Comparison of ENCODE assay signal across 8 cellular contexts in genomic region chr17:81601525-81602120, GRCh38. TPM values are rescaled to one million over a fixed set of nuclear protein-coding genes. Genes with fewer than 3 reads are reported as not detected.
DNase-seq lines count a peak whose midpoint lies in the region; ATAC-seq and TF ChIP-seq lines count a peak whose summit lies in the region.

No MANE protein-coding gene starts in this region.

- no peaks in the 10 kb centered on the region for H4K20me1 ChIP-seq in neural cell (ENCODE audit: insufficient read depth)

- no peak overlapping the region for H3K27ac ChIP-seq in neural cell (ENCODE audit: low read length)

- H3K9ac ChIP-seq in neural cell (ENCODE audit: low read length) = no peak overlapping the region

- H2AFZ ChIP-seq in neural cell (ENCODE audit: low read depth, low read length) = no peak overlapping the region

- ATAC-seq in HG03108 (IDR thresholded peaks at IDR 0.05; ENCODE audit: unreplicated experiment) (peak; percentile 44), GM19023 (IDR thresholded peaks at IDR 0.05; ENCODE audit: unreplicated experiment) (no peak), HG03520 (IDR thresholded peaks at IDR 0.05; ENCODE audit: unreplicated experiment) (no peak)

- H3F3A ChIP-seq in neural cell (ENCODE audit: insufficient read depth, low read length, poor library complexity, severe bottlenecking) = no peaks in the 10 kb centered on the region

- peak; percentile 79 for TF ChIP-seq RAD21 in neural cell (conservative IDR thresholded peaks at IDR 0.05)

- TF ChIP-seq CTCF in neural cell (IDR thresholded peaks at IDR 0.05; ENCODE audit: poor library complexity, severe bottlenecking) = peak; percentile 84

- DNase-seq in D341Med (ENCODE audit: low spot score) (peak; percentile 85), NCI-H774 (lab: John Stamatoyannopoulos, UW) (peak; percentile 69), fibroblast of peridontal ligament (ENCODE audit: extremely low read depth) (peak; percentile 84)
- DNase-seq in activated CD8-positive, alpha-beta memory T cell treated with anti-CD3 and anti-CD28 coated beads, Interleukin-2, amount 50 U/mL, for 4 hours = peak; percentile 27

- H3K36me3 ChIP-seq in neural cell (ENCODE audit: insufficient read depth, low read length) = peaks cover 4% of the 10 kb centered on the region

- H3K9me3 ChIP-seq in neural cell (ENCODE audit: low read length) = no peaks in the 10 kb centered on the region

- H3K9me2 ChIP-seq in neural cell (ENCODE audit: insufficient read depth, low read length) = no peaks in the 10 kb centered on the region

- no peak overlapping the region for H3K4me2 ChIP-seq in neural cell (ENCODE audit: low read length)

- H3K79me2 ChIP-seq in neural cell (replicated peaks; ENCODE audit: insufficient read depth, low read length) = no peaks in the 10 kb centered on the region

- no peak for TF ChIP-seq EP300 in neural cell (conservative IDR thresholded peaks at IDR 0.05; ENCODE audit: poor library complexity, severe bottlenecking)

- no peaks in the 10 kb centered on the region for H3K27me3 ChIP-seq in neural cell (ENCODE audit: insufficient read depth, low read depth, low read length)

- no peak overlapping the region for H3K4me3 ChIP-seq in neural cell (ENCODE audit: low read length)

TF ChIP-seq in neural cell, 6 proteins besides CTCF, POLR2A, EP300 and RAD21:
- TF ChIP-seq TAF1 (IDR thresholded peaks at IDR 0.05; ENCODE audit: low read depth) (no peak), SMC3 (conservative IDR thresholded peaks at IDR 0.05; ENCODE audit: poor library complexity) (peak; percentile 76)

RNA-seq across cellular contexts. Expression of gene NPLOC4, which starts 35.3 kb away (rescaled TPM):
- polyA plus RNA-seq in neural cell = 32.3 and 42.9 TPM in 2 replicates
- 58.1 and 78.2 TPM in 2 replicates for polyA minus RNA-seq in neural cell

RNA-seq across cellular contexts. Expression of gene TSPAN10, which starts 35.4 kb away (rescaled TPM):
- not detected in 2 replicates for polyA plus RNA-seq in neural cell
- polyA minus RNA-seq in neural cell = 0.35 TPM in 1 of 2 replicates, not detected in the other

RNA-seq across cellular contexts. Expression of gene FAAP100, which starts 49.5 kb away (rescaled TPM):
- 56.3 and 61.5 TPM in 2 replicates for polyA plus RNA-seq in neural cell
- polyA minus RNA-seq in neural cell = 55.7 and 61.8 TPM in 2 replicates

RNA-seq across cellular contexts. Expression of gene PDE6G, which starts 54.7 kb away (rescaled TPM):
- not detected in 2 replicates for polyA plus RNA-seq in neural cell
- polyA minus RNA-seq in neural cell = not detected in 2 replicates

Comparison
In these comparisons a context has a peak if more than half of its experiments do, and no peak if none do; other contexts are left out.
1. DNase-seq: peak in every context shown above with its lines; median percentile 85 in D341Med; 84 in fibroblast of peridontal ligament; 69 in NCI-H774; 27 in activated CD8-positive, alpha-beta memory T cell treated with anti-CD3 and anti-CD28 coated beads, Interleukin-2, amount 50 U/mL, for 4 hours.